Comparison of ENCODE assay signal across 9 cellular contexts in genomic region chr17:38557395-38557794, GRCh38. TPM values are rescaled to one million over a fixed set of nuclear protein-coding genes. Genes with fewer than 3 reads are reported as not detected.
DNase-seq lines count a peak whose midpoint lies in the region; ATAC-seq and TF ChIP-seq lines count a peak whose summit lies in the region.
"Had no signal": no experiment of that assay in that cellular context is flagged by ENCODE, and none has a peak within 500 bp of the region (broad histone marks: within the 10 kb centered on the region; RNA-seq: fewer than 3 reads in every experiment).

No MANE protein-coding gene starts in this region.

- TF ChIP-seq CTCF in heart right ventricle (IDR thresholded peaks at IDR 0.05), result no peak
- TF ChIP-seq CTCF in breast epithelium (IDR thresholded peaks at IDR 0.05), result no peak
- no peak for TF ChIP-seq CTCF in uterus (IDR thresholded peaks at IDR 0.05)
- TF ChIP-seq CTCF in GM10248 (IDR thresholded peaks at IDR 0.05; ENCODE audit: control extremely low read depth, extremely low read depth, low read depth, missing control alignments), result no peak

- WGBS in heart right ventricle, 2 donors, result 39 to 48% methylated on average over 6 of the region's 6 CpGs
- 38% methylated on average over 6 of the region's 6 CpGs for WGBS in right cardiac atrium

- peak overlapping the region; percentile 30 for H3K9ac ChIP-seq in mucosa of stomach (ENCODE audit: low read length)

- CTCF ChIA-PET in GM10248 (lab: Yijun Ruan, JAX), result interaction anchor here (0.7 to 15.6 kb wide), 38 partner anchors 10 to 596 kb away, joined by 3 to 416 read pairs (median 6); partner anchors contain the start of gene SRCIN1

- TF ChIP-seq POLR2A in breast epithelium (IDR thresholded peaks at IDR 0.05) (no peak), uterus (IDR thresholded peaks at IDR 0.05) (no peak)

- intact Hi-C loops in heart right ventricle (cut with DNase I), result loop anchor here in 6 of 10 donors (5.0 to 10.0 kb wide), 4 partner anchors 105 to 177 kb away; partner anchors contain the start of gene CISD3 (in 1 of the 6)
- intact Hi-C loops in right cardiac atrium (cut with DNase I), result loop anchor here in 3 of 4 donors (5.0 to 10.0 kb wide), 2 partner anchors 107 to 110 kb away; no protein-coding TSS in a partner anchor
- intact Hi-C loops in breast epithelium (cut with DNase I; ENCODE audit: low total_unique reads), result no loop called here
- intact Hi-C loops in uterus (cut with DNase I; ENCODE audit: low total_unique reads), result no loop called here

- DNase-seq in heart right ventricle (no peak), right cardiac atrium (no peak), breast epithelium (ENCODE audit: low spot score in 2 of 2) (no peak), uterus (no peak), RKO (ENCODE audit: low spot score) (no peak), GM10248 (ENCODE audit: extremely low spot score) (no peak)
- no peak for DNase-seq in stimulated activated CD4-positive, alpha-beta T cell treated with anti-CD3 and anti-CD28 coated beads, Interleukin-15, amount 100 ng/mL, for 24 hours

- H3K27me3 ChIP-seq in heart right ventricle, result peaks cover 24 to 59% (median 45%) of the 10 kb centered on the region in 7 donors
- H3K27me3 ChIP-seq in right cardiac atrium (ENCODE audit: control insufficient read depth, insufficient read depth), result no peaks in the 10 kb centered on the region
- peaks cover 8 to 14% of the 10 kb centered on the region in 2 donors for H3K27me3 ChIP-seq in breast epithelium
- H3K27me3 ChIP-seq in mucosa of stomach (ENCODE audit: control insufficient read depth, insufficient read depth, low read length), result peaks cover 38% of the 10 kb centered on the region
- H3K27me3 ChIP-seq in uterus, result no peaks in the 10 kb centered on the region

- H3K4me1 ChIP-seq in heart right ventricle (peaks cover 20 to 39% (median 33%) of the 10 kb centered on the region in 9 donors), right cardiac atrium (ENCODE audit: control insufficient read depth, insufficient read depth, low read length) (peaks cover 4% of the 10 kb centered on the region), breast epithelium (peaks cover 7 to 8% of the 10 kb centered on the region in 2 donors), mucosa of stomach (ENCODE audit: control insufficient read depth, insufficient read depth, low read length) (peaks cover 36% of the 10 kb centered on the region), uterus (peaks cover 3% of the 10 kb centered on the region in 2 donors)

- H3K9me3 ChIP-seq in heart right ventricle (no peaks in the 10 kb centered on the region), right cardiac atrium (ENCODE audit: control insufficient read depth, low read length) (no peaks in the 10 kb centered on the region), breast epithelium (no peaks in the 10 kb centered on the region), mucosa of stomach (ENCODE audit: control insufficient read depth, low read length) (no peaks in the 10 kb centered on the region), uterus (no peaks in the 10 kb centered on the region)

- POLR2A ChIA-PET in GM10248 (lab: Yijun Ruan, JAX), result interaction anchor here (2.4 kb wide), 1 partner anchor 110 kb away, joined by 8 read pairs; no protein-coding TSS in a partner anchor

- peak overlapping the region in 6 of 10 donors; percentile 17 to 57 (median 50) for H3K4me3 ChIP-seq in heart right ventricle
- no peak overlapping the region for H3K4me3 ChIP-seq in right cardiac atrium (ENCODE audit: low read length)
- peak overlapping the region in 2 of 3 donors; percentile 51 to 63 for H3K4me3 ChIP-seq in breast epithelium
- H3K4me3 ChIP-seq in mucosa of stomach (ENCODE audit: low read length), result no peak overlapping the region
- H3K4me3 ChIP-seq in uterus, result no peak overlapping the region

- ATAC-seq in heart right ventricle, result no peak
- no peak for ATAC-seq in right cardiac atrium

- H3K27ac ChIP-seq in heart right ventricle, result no peak overlapping the region
- H3K27ac ChIP-seq in right cardiac atrium (ENCODE audit: low read length), result no peak overlapping the region
- H3K27ac ChIP-seq in breast epithelium, result peak overlapping the region; percentile 87 to 90
- peak overlapping the region; percentile 59 to 70 for H3K27ac ChIP-seq in uterus
- H3K27ac ChIP-seq: brain microvascular endothelial cell had no signal

- H3K36me3 ChIP-seq in heart right ventricle (no peaks in the 10 kb centered on the region), breast epithelium (no peaks in the 10 kb centered on the region), mucosa of stomach (ENCODE audit: control insufficient read depth, insufficient read depth, low read length) (no peaks in the 10 kb centered on the region), uterus (no peaks in the 10 kb centered on the region)
- H3K36me3 ChIP-seq: brain microvascular endothelial cell had no signal

RNA-seq across cellular contexts. Expression of gene SRCIN1, which starts 48.4 kb away (rescaled TPM):
- 1 to 10 TPM in 8 of 10 donors, under 1 TPM in 2; 0.27 to 3.2 (median 1.3) TPM for total RNA-seq in heart right ventricle
- 1 to 10 TPM in 1 of 2 donors, under 1 TPM in 1; 0.29 to 1.2 TPM for polyA plus RNA-seq in heart right ventricle
- total RNA-seq in right cardiac atrium, result 1 to 10 TPM in 3 of 4 donors, under 1 TPM in 1; 0.89 to 4.8 (median 3.0) TPM
- polyA plus RNA-seq in right cardiac atrium, result 2.6 TPM
- 10 to 100 TPM in 1 of 3 donors, 1 to 10 TPM in 2; 4.2 to 10.8 (median 8.8) TPM for total RNA-seq in breast epithelium
- total RNA-seq in uterus, result 1 to 10 TPM in 2 of 4 donors, not detected in 2; 3.4 to 6.6 TPM

Comparison
In these comparisons a context has a peak if more than half of its experiments do, and no peak if none do; other contexts are left out.
1. H3K4me3 ChIP-seq: peak in heart right ventricle (6 of 10) and breast epithelium (2 of 3); none in right cardiac atrium (single experiment), mucosa of stomach (single experiment) and uterus (0 of 2).
2. H3K27ac ChIP-seq: peak in breast epithelium (2 of 2) and uterus (2 of 2); none in heart right ventricle (0 of 10) and right cardiac atrium (single experiment).
3. intact Hi-C loops: an anchor here in heart right ventricle (5.0 to 10.0 kb wide) and right cardiac atrium (5.0 to 10.0 kb wide); none called in breast epithelium and uterus.